Comparison of ENCODE assay signal across 9 cellular contexts in the genomic region with DNA sequence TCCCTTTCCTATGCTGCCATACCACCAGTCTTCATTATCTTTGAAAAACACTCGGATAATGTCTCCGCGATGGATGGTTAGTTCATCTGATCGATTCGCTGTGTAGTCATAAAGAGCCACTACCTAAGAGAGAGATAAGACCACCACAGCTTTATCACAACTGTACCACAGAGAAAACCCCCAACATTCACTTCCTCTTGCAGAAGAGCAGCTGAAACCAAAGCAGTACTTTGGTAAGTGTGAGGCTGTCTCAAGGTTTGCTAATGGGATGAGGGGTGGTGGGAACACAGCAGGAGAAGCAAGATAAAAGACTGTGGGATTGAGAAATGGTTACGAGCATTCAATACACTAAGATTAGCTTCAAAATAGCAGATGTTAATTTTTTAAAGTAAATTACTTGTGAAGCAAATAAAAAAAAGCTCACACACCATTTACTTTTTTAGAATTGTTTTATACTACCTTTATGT.
DNase-seq lines count a peak whose midpoint lies in the region; ATAC-seq and TF ChIP-seq lines count a peak whose summit lies in the region.
"Had no signal": no experiment of that assay in that cellular context is flagged by ENCODE, and none has a peak within 500 bp of the region (broad histone marks: within the 10 kb centered on the region; RNA-seq: fewer than 3 reads in every experiment).

No MANE protein-coding gene starts in this region.

- no peaks in the 10 kb centered on the region for H3K36me3 ChIP-seq in CD4-positive, alpha-beta memory T cell (ENCODE audit: insufficient read depth, low read length)

- H3K27ac Mint-ChIP-seq in CD4-positive, alpha-beta memory T cell, result no peak overlapping the region

- no peak overlapping the region for H3K27ac ChIP-seq in CD4-positive, alpha-beta memory T cell (ENCODE audit: low read depth, low read length)

- no peak for TF ChIP-seq CTCF in lower leg skin (IDR thresholded peaks at IDR 0.05)

- no peaks in the 10 kb centered on the region for H3K9me3 Mint-ChIP-seq in CD4-positive, alpha-beta memory T cell

- POLR2A ChIA-PET in CD4-positive, alpha-beta memory T cell (lab: Charles Lee; ENCODE audit: partially characterized antibody), result no interaction called here

- TF ChIP-seq POLR2A in lower leg skin (IDR thresholded peaks at IDR 0.05), result no peak

- no peak overlapping the region for H3K4me3 Mint-ChIP-seq in CD4-positive, alpha-beta memory T cell

- DNase-seq in MV-4-11 (lab: John Stamatoyannopoulos, UW) (peak; percentile 95), medulla oblongata (ENCODE audit: extremely low spot score) (peak; percentile 3), left lobe of liver (ENCODE audit: low spot score) (no peak), Right ventricle myocardium inferior (ENCODE audit: missing footprints) (no peak), lower leg skin (ENCODE audit: low spot score in 2 of 2) (no peak)
- no peak for DNase-seq in CD4-positive, alpha-beta memory T cell
- DNase-seq: GOT3 had no signal

- ATAC-seq in GM18870 (IDR thresholded peaks at IDR 0.05; ENCODE audit: unreplicated experiment) (peak; percentile 98), HG02763 (IDR thresholded peaks at IDR 0.05; ENCODE audit: unreplicated experiment) (peak; percentile 93), left lobe of liver (no peak), Right ventricle myocardium inferior (no peak)

- no peak overlapping the region for H3K4me3 ChIP-seq in CD4-positive, alpha-beta memory T cell (ENCODE audit: low read length in 2 of 2)
- H3K4me3 ChIP-seq in lower leg skin (ENCODE audit: low read depth, poor library complexity, severe bottlenecking), result no peak overlapping the region

- CTCF ChIA-PET in CD4-positive, alpha-beta memory T cell (lab: Charles Lee; ENCODE audit: partially characterized antibody), result no interaction called here

- H3K27me3 Mint-ChIP-seq in CD4-positive, alpha-beta memory T cell, result no peaks in the 10 kb centered on the region

- H3K9me3 ChIP-seq in CD4-positive, alpha-beta memory T cell (ENCODE audit: control insufficient read depth in 1 of 2, low read length in 2 of 2), result no peaks in the 10 kb centered on the region

- intact Hi-C loops in Right ventricle myocardium inferior (cut with DNase I), result no loop called here
- intact Hi-C loops in CD4-positive, alpha-beta memory T cell (cut with micrococcal nuclease), result no loop called here
- intact Hi-C loops in lower leg skin (cut with DNase I; ENCODE audit: low total_unique reads), result no loop called here

- no peaks in the 10 kb centered on the region for H3K4me1 ChIP-seq in CD4-positive, alpha-beta memory T cell (ENCODE audit: insufficient read depth, low read length)

- no peaks in the 10 kb centered on the region for H3K4me1 Mint-ChIP-seq in CD4-positive, alpha-beta memory T cell

- WGBS in lower leg skin, 2 donors, result 85% methylated on average over 6 of the region's 6 CpGs

- peaks cover 0 to 11% of the 10 kb centered on the region in 2 donors for H3K36me3 Mint-ChIP-seq in CD4-positive, alpha-beta memory T cell

- H3K27me3 ChIP-seq in CD4-positive, alpha-beta memory T cell (ENCODE audit: insufficient read depth, low read length), result no peaks in the 10 kb centered on the region

Comparison
In these comparisons a context has a peak if more than half of its experiments do, and no peak if none do; other contexts are left out.
1. ATAC-seq: peak in GM18870 (single experiment) and HG02763 (single experiment); none in left lobe of liver (single experiment) and Right ventricle myocardium inferior (single experiment).
2. DNase-seq: peak in MV-4-11 (single experiment) and medulla oblongata (single experiment); none in left lobe of liver (single experiment), Right ventricle myocardium inferior (single experiment), CD4-positive, alpha-beta memory T cell (0 of 5) and lower leg skin (0 of 2).